ENCODE assay signal across 1 cellular context in genomic region chr11:125268611-125269010, GRCh38.
TF ChIP-seq lines count a peak whose summit lies in the region.

No MANE protein-coding gene starts in this region.

TF ChIP-seq in IMR-90, 13 proteins besides CTCF, POLR2A, EP300 and RAD21 (continued from another document):
- no peak for TF ChIP-seq ELK1 (IDR thresholded peaks at IDR 0.05; ENCODE audit: borderline replicate concordance, low read depth, low read length)
- TF ChIP-seq USF2 (IDR thresholded peaks at IDR 0.05; ENCODE audit: low read depth, low read length): no peak
- TF ChIP-seq CHD1 (IDR thresholded peaks at IDR 0.05; ENCODE audit: low read depth, low read length): no peak
